ENCODE assay signal across 7 cellular contexts in genomic region chr3:126683069-126683468, GRCh38.
"Had no signal": no experiment of that assay in that cellular context is flagged by ENCODE, and none has a peak within 500 bp of the region (broad histone marks: within the 10 kb centered on the region; RNA-seq: fewer than 3 reads in every experiment).

No MANE protein-coding gene starts in this region.

- ATAC-seq: HCT116, HepG2 had no signal

- H3K4me3 ChIP-seq: GM23248, HAP-1 had no signal

- H3K36me3 ChIP-seq: HAP-1 had no signal

- H3K4me1 ChIP-seq: HAP-1 had no signal

- FAIRE-seq: HepG2 had no signal

- H3K9me3 ChIP-seq: HAP-1 had no signal

- DNase-seq: GM23248, GOT3, HFFc6 had no signal

- H3K27ac ChIP-seq: GM23248, HL-60 had no signal
